ENCODE assay signal across 17 cellular contexts in the genomic region with DNA sequence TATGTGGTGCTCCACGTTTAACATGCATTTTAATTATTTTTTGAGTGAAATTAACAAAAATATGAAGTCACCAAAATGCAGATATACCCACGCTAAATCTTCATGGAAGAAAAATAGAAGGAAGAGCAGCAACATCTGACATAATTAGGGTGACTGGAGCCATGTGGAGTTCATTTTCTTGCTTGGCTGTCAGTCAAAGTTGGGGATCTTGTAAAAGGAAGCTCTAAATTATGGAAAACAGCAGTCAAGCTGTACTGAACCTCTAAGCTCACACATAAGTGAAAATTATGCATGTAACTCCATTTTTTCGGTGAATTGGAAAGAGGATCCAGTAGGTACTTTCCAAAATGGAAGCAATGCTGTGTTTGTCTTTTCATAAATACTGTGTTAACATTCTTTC. TPM values are rescaled to one million over a fixed set of nuclear protein-coding genes. Genes with fewer than 3 reads are reported as not detected.
"Had no signal": no experiment of that assay in that cellular context is flagged by ENCODE, and none has a peak within 500 bp of the region (broad histone marks: within the 10 kb centered on the region; RNA-seq: fewer than 3 reads in every experiment).

No MANE protein-coding gene starts in this region.

- H3K27ac Mint-ChIP-seq: activated naive CD4-positive, alpha-beta T cell treated with anti-CD3 and anti-CD28 coated beads, Interleukin-2, amount 50 U/mL, for 72 hours; effector memory CD8-positive, alpha-beta T cell; natural killer cell had no signal

- ATAC-seq: activated naive CD4-positive, alpha-beta T cell treated with anti-CD3 and anti-CD28 coated beads, Interleukin-2, amount 50 U/mL, for 72 hours; effector memory CD8-positive, alpha-beta T cell; left cardiac atrium; natural killer cell; upper lobe of right lung had no signal

- H3K36me3 Mint-ChIP-seq: natural killer cell had no signal

- H3K27ac ChIP-seq: esophagus squamous epithelium, upper lobe of right lung, WERI-Rb-1 had no signal

- H3K4me1 Mint-ChIP-seq: natural killer cell had no signal

- H3K27me3 ChIP-seq: esophagus squamous epithelium, upper lobe of right lung had no signal

- H3K9me3 ChIP-seq: esophagus squamous epithelium, upper lobe of right lung had no signal

- DNase-seq: activated CD4-positive, alpha-beta T cell treated with anti-CD3 and anti-CD28 coated beads for 1 hour; activated gamma-delta T cell treated with Interleukin-2 at 50 U/mL for 16 hours; effector memory CD8-positive, alpha-beta T cell; esophagus squamous epithelium; foreskin melanocyte; glutamatergic neuron; hippocampal formation; left cardiac atrium; natural killer cell; occipital lobe; stimulated activated CD8-positive, alpha-beta memory T cell treated with anti-CD3 and anti-CD28 coated beads, Interleukin-4, amount 100 ng/mL, for 48 hours; stimulated activated naive CD4-positive, alpha-beta T cell; T-helper 2 cell; upper lobe of right lung; WERI-Rb-1 had no signal

- H3K4me3 Mint-ChIP-seq: effector memory CD8-positive, alpha-beta T cell; natural killer cell had no signal

- H3K4me1 ChIP-seq: esophagus squamous epithelium, upper lobe of right lung had no signal

- H3K4me3 ChIP-seq: esophagus squamous epithelium, upper lobe of right lung had no signal

- H3K27me3 Mint-ChIP-seq: effector memory CD8-positive, alpha-beta T cell had no signal

- H3K36me3 ChIP-seq: esophagus squamous epithelium, upper lobe of right lung, WERI-Rb-1 had no signal

RNA-seq across cellular contexts. Expression of a gene that starts 9.7 kb away (rescaled TPM):
- total RNA-seq: activated CD8-positive, alpha-beta memory T cell treated with anti-CD3 and anti-CD28 coated beads for 36 hours; activated naive CD4-positive, alpha-beta T cell treated with anti-CD3 and anti-CD28 coated beads, Interleukin-2, amount 50 U/mL, for 72 hours had no signal
